Comparison of ENCODE assay signal across 8 cellular contexts in genomic region chr5:61817472-61818326, GRCh38.
DNase-seq lines count a peak whose midpoint lies in the region; ATAC-seq, FAIRE-seq and TF ChIP-seq lines count a peak whose summit lies in the region.

No MANE protein-coding gene starts in this region.

- TF ChIP-seq CTCF in foreskin fibroblast (IDR thresholded peaks at IDR 0.05; ENCODE audit: low read depth, low read length) (peak; percentile 72), pancreas (IDR thresholded peaks at IDR 0.05) (peak in 3 of 4 donors; percentile 39 to 57 (median 41))

- CTCF ChIA-PET in activated CD8-positive, alpha-beta memory T cell treated with anti-CD3 and anti-CD28 coated beads, Interleukin-2, amount 10 ng/mL, durations not matched to agents 7 days and 5 days (lab: Charles Lee) = interaction anchor here (1.3 kb wide), 1 partner anchor 8 kb away, joined by 3 read pairs; no protein-coding TSS in a partner anchor

- H3K36me3 ChIP-seq in pancreas = no peaks in the 10 kb centered on the region

- no peak overlapping the region for H3K27ac Mint-ChIP-seq in activated CD8-positive, alpha-beta memory T cell treated with anti-CD3 and anti-CD28 coated beads, Interleukin-2, amount 10 ng/mL, durations not matched to agents 7 days and 5 days

- ATAC-seq in pancreas = peak; percentile 80 to 96 (median 93)
- ATAC-seq in activated CD8-positive, alpha-beta memory T cell treated with anti-CD3 and anti-CD28 coated beads, Interleukin-2, amount 10 ng/mL, durations not matched to agents 7 days and 5 days = no peak
- no peak for ATAC-seq in HG02970 (IDR thresholded peaks at IDR 0.05; ENCODE audit: low FRiP score, unreplicated experiment)

- DNase-seq in NCI-H146 (lab: John Stamatoyannopoulos, UW) (peak; percentile 11), NCI-H146 treated with DMSO at 0.1 percent for 48 hours (lab: John Stamatoyannopoulos, UW; ENCODE audit: unreplicated experiment) (no peak), RPMI8226 (peak; percentile 8), foreskin fibroblast (peak; percentile 26 to 65), pancreas (peak in 4 of 6 donors; percentile 40 to 56 (median 44)), GOT3 (lab: John Stamatoyannopoulos, UW) (no peak)
- no peak for DNase-seq in activated CD8-positive, alpha-beta memory T cell treated with anti-CD3 and anti-CD28 coated beads, Interleukin-2, amount 10 ng/mL, durations not matched to agents 7 days and 5 days

- intact Hi-C loops in pancreas (cut with DNase I) = no loop called here

- peak; percentile 51 for FAIRE-seq in pancreas (lab: Jason Lieb, UNC)

- peaks cover 5% of the 10 kb centered on the region for H3K4me1 Mint-ChIP-seq in activated CD8-positive, alpha-beta memory T cell treated with anti-CD3 and anti-CD28 coated beads, Interleukin-2, amount 10 ng/mL, durations not matched to agents 7 days and 5 days

- H3K4me3 ChIP-seq in foreskin fibroblast (ENCODE audit: low read depth in 1 of 2, low read length in 2 of 2) (no peak overlapping the region), pancreas (no peak overlapping the region)

- H3K4me1 ChIP-seq in pancreas = peaks cover 10 to 12% (median 10%) of the 10 kb centered on the region in 3 donors

- peak overlapping the region in 1 of 4 donors; percentile 3 for H3K27ac ChIP-seq in pancreas

- H3K4me3 Mint-ChIP-seq in activated CD8-positive, alpha-beta memory T cell treated with anti-CD3 and anti-CD28 coated beads, Interleukin-2, amount 10 ng/mL, durations not matched to agents 7 days and 5 days = no peak overlapping the region

- WGBS in pancreas, 2 donors = 11 to 12% methylated on average over 7 of the region's 7 CpGs

- H3K36me3 Mint-ChIP-seq in activated CD8-positive, alpha-beta memory T cell treated with anti-CD3 and anti-CD28 coated beads, Interleukin-2, amount 10 ng/mL, durations not matched to agents 7 days and 5 days = no peaks in the 10 kb centered on the region

- H3K27me3 ChIP-seq in pancreas = no peaks in the 10 kb centered on the region

- peaks cover 14% of the 10 kb centered on the region for H3K27me3 Mint-ChIP-seq in activated CD8-positive, alpha-beta memory T cell treated with anti-CD3 and anti-CD28 coated beads, Interleukin-2, amount 10 ng/mL, durations not matched to agents 7 days and 5 days

- H3K9me3 Mint-ChIP-seq in activated CD8-positive, alpha-beta memory T cell treated with anti-CD3 and anti-CD28 coated beads, Interleukin-2, amount 10 ng/mL, durations not matched to agents 7 days and 5 days (ENCODE audit: low read depth) = no peaks in the 10 kb centered on the region

- no peaks in the 10 kb centered on the region for H3K9me3 ChIP-seq in pancreas

Comparison
In these comparisons a context has a peak if more than half of its experiments do, and no peak if none do; other contexts are left out.
1. DNase-seq: peak in NCI-H146 (single experiment), RPMI8226 (single experiment), foreskin fibroblast (2 of 2) and pancreas (4 of 6); none in NCI-H146 treated with DMSO at 0.1 percent for 48 hours (single experiment), activated CD8-positive, alpha-beta memory T cell treated with anti-CD3 and anti-CD28 coated beads, Interleukin-2, amount 10 ng/mL, durations not matched to agents 7 days and 5 days (single experiment) and GOT3 (single experiment).
2. ATAC-seq: peak in pancreas (4 of 4); none in activated CD8-positive, alpha-beta memory T cell treated with anti-CD3 and anti-CD28 coated beads, Interleukin-2, amount 10 ng/mL, durations not matched to agents 7 days and 5 days (single experiment) and HG02970 (single experiment).